8 cellular contexts compared by ENCODE assay signal in the genomic region with DNA sequence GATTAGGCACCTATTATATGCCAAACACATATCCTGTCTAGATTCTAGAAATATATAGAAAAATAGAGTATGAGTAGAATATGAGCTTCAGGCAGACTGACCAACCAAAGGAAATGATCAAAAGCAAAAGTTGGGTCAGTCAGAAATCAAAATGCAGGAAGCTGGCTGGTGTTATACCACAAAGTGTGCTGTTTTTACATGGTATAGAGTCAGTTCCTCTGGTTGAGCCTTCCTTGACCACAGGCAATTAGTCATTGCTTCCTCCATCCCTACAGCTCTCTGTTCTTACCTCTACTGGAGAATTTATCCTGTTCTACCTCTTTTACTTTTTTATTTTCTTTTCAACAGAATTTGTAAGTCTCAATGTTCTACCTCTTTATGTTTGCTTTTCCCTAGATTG.
DNase-seq lines count a peak whose midpoint lies in the region; ATAC-seq and TF ChIP-seq lines count a peak whose summit lies in the region.

No MANE protein-coding gene starts in this region.

- H3K27ac ChIP-seq in CD4-positive, alpha-beta T cell (ENCODE audit: low read depth, low read length), result no peak overlapping the region

- in situ Hi-C loops in GM13976 (cut with MboI; ENCODE audit: low sequenced_read_pairs, unreplicated experiment), result no loop called here

- CTCF ChIA-PET in CD4-positive, alpha-beta T cell (lab: Charles Lee), result interaction anchor here (1.0 kb wide), 1 partner anchor 11 kb away, joined by 3 read pairs; no protein-coding TSS in a partner anchor

- POLR2A ChIA-PET in CD4-positive, alpha-beta T cell (lab: Charles Lee), result no interaction called here

- H3K36me3 Mint-ChIP-seq in CD4-positive, alpha-beta T cell (ENCODE audit: low read depth), result no peaks in the 10 kb centered on the region

- peak; percentile 69 for ATAC-seq in GM21576 (IDR thresholded peaks at IDR 0.05; ENCODE audit: unreplicated experiment)
- no peak for ATAC-seq in CD4-positive, alpha-beta T cell (ENCODE audit: poor library complexity)

- H3K27me3 Mint-ChIP-seq in CD4-positive, alpha-beta T cell, result peaks cover 28% of the 10 kb centered on the region

- H3K27me3 ChIP-seq in CD4-positive, alpha-beta T cell (ENCODE audit: control insufficient read depth, insufficient read depth, low read length), result no peaks in the 10 kb centered on the region

- H3K4me3 ChIP-seq in epithelial cell of esophagus (ENCODE audit: low read length), result no peak overlapping the region

- no peak for TF ChIP-seq CTCF in GM13976 (IDR thresholded peaks at IDR 0.05; ENCODE audit: borderline replicate concordance, control extremely low read depth, extremely low read depth, insufficient read depth, missing control alignments)
- no peak for TF ChIP-seq CTCF in epithelial cell of esophagus (IDR thresholded peaks at IDR 0.05; ENCODE audit: insufficient read depth, low read depth, low read length, missing control alignments)
- TF ChIP-seq CTCF in CD4-positive, alpha-beta T cell (IDR thresholded peaks at IDR 0.05), result no peak

- H3K4me3 Mint-ChIP-seq in CD4-positive, alpha-beta T cell, result no peak overlapping the region

- no peaks in the 10 kb centered on the region for H3K9me3 ChIP-seq in CD4-positive, alpha-beta T cell (ENCODE audit: control insufficient read depth, low read length)

- intact Hi-C loops in CD4-positive, alpha-beta T cell (cut with DNase I, micrococcal nuclease), result no loop called here

- peaks cover 5% of the 10 kb centered on the region for H3K4me1 Mint-ChIP-seq in CD4-positive, alpha-beta T cell (ENCODE audit: low read depth)

- no peaks in the 10 kb centered on the region for H3K9me3 Mint-ChIP-seq in CD4-positive, alpha-beta T cell

- H3K27ac Mint-ChIP-seq in CD4-positive, alpha-beta T cell, result no peak overlapping the region

- DNase-seq in GM13976 (ENCODE audit: low spot score) (peak; percentile 30), HT1080 (ENCODE audit: low read depth) (peak; percentile 91), epithelial cell of esophagus (ENCODE audit: low read depth) (peak; percentile 50), amygdala (lab: John Stamatoyannopoulos, UW) (no peak), NCI-H1417 treated with DMSO at 0.1 percent for 48 hours (lab: John Stamatoyannopoulos, UW) (no peak), amniotic stem cell (lab: John Stamatoyannopoulos, UW) (no peak)
- no peak for DNase-seq in CD4-positive, alpha-beta T cell

Comparison
In these comparisons a context has a peak if more than half of its experiments do, and no peak if none do; other contexts are left out.
1. DNase-seq: peak in GM13976 (single experiment), HT1080 (single experiment) and epithelial cell of esophagus (single experiment); none in CD4-positive, alpha-beta T cell (0 of 10), amygdala (0 of 56), NCI-H1417 treated with DMSO at 0.1 percent for 48 hours (single experiment) and amniotic stem cell (single experiment).